In genomic region chr19:50204811-50205675, GRCh38 we compare ENCODE assay signal across 9 cellular contexts. TPM values are rescaled to one million over a fixed set of nuclear protein-coding genes. Genes with fewer than 3 reads are reported as not detected.
DNase-seq lines count a peak whose midpoint lies in the region; ATAC-seq lines count a peak whose summit lies in the region.
"Had no signal": no experiment of that assay in that cellular context is flagged by ENCODE, and none has a peak within 500 bp of the region (broad histone marks: within the 10 kb centered on the region; RNA-seq: fewer than 3 reads in every experiment).

No MANE protein-coding gene starts in this region.

- H3K4me3 ChIP-seq in iPS-15b (ENCODE audit: low read depth, low read length) = peak overlapping the region; percentile 70
- H3K4me3 ChIP-seq in MG63 = no peak overlapping the region

- peak; percentile 70 for DNase-seq in NCI-H1048 (lab: John Stamatoyannopoulos, UW)
- DNase-seq in RPMI8226 = peak; percentile 53
- peak; percentile 8 for DNase-seq in stimulated activated CD4-positive, alpha-beta T cell treated with anti-CD3 and anti-CD28 coated beads, Interleukin-1b, Interleukin-23, amount 100 ng/mL, for 48 hours
- no peak for DNase-seq in MG63
- no peak for DNase-seq in D341Med (ENCODE audit: low spot score)

- H3K27me3 ChIP-seq in iPS-15b (ENCODE audit: control insufficient read depth, insufficient read depth, low read length) = peaks cover 22% of the 10 kb centered on the region
- H3K27me3 ChIP-seq in MG63 = no peaks in the 10 kb centered on the region

- no peaks in the 10 kb centered on the region for H3K36me3 ChIP-seq in iPS-15b (ENCODE audit: control insufficient read depth, insufficient read depth, low read length)
- H3K36me3 ChIP-seq in MG63 = no peaks in the 10 kb centered on the region

- peaks cover 6% of the 10 kb centered on the region for H3K4me1 ChIP-seq in iPS-15b (ENCODE audit: control insufficient read depth, insufficient read depth, low read length)

- H3K9ac ChIP-seq in iPS-15b (ENCODE audit: low read depth, low read length) = no peak overlapping the region

- no peaks in the 10 kb centered on the region for H3K9me3 ChIP-seq in iPS-15b (ENCODE audit: control insufficient read depth, insufficient read depth, low read length)
- H3K9me3 ChIP-seq in MG63 = no peaks in the 10 kb centered on the region

- no peak for ATAC-seq in HG02763 (IDR thresholded peaks at IDR 0.05; ENCODE audit: unreplicated experiment)
- no peak for ATAC-seq in GM21367 (IDR thresholded peaks at IDR 0.05; ENCODE audit: unreplicated experiment)

RNA-seq across cellular contexts. Expression of gene MYH14, which starts 1.6 kb away (rescaled TPM):
- 2.1 TPM in 1 of 2 replicates, not detected in the other for total RNA-seq in MG63 (2014; rRNA removed; shearing (Covaris generic); ENCODE audit: low replicate concordance)

RNA-seq across cellular contexts. Expression of gene IZUMO2, which starts 42.0 kb away (rescaled TPM):
- not detected in 2 replicates for total RNA-seq in MG63 (2014; rRNA removed; shearing (Covaris generic); ENCODE audit: low replicate concordance)
- total RNA-seq: SK-MEL-5 had no signal

Comparison
In these comparisons a context has a peak if more than half of its experiments do, and no peak if none do; other contexts are left out.
1. DNase-seq: peak in NCI-H1048 (single experiment), RPMI8226 (single experiment) and stimulated activated CD4-positive, alpha-beta T cell treated with anti-CD3 and anti-CD28 coated beads, Interleukin-1b, Interleukin-23, amount 100 ng/mL, for 48 hours (single experiment); none in MG63 (single experiment) and D341Med (single experiment).